ENCODE assay signal across 1 cellular context in the genomic region with DNA sequence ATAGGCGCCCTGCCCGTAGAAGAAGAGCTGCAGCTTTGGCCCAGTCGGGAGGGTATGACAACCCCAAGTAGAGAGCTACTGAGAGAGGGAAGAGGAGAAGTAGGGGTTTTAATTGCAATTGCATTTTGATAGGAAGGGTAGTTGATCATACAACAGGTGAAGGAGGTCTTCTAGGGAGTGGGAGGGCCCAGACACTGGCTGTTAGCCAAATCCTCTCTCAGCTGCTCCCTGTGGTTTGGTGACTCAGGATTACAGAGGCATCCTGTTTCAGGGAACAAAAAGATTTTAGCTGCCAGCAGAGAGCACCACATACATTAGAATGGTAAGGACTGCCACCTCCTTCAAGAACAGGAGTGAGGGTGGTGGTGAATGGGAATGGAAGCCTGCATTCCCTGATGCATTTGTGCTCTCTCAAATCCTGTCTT.
TF ChIP-seq lines count a peak whose summit lies in the region.

No MANE protein-coding gene starts in this region.

TF ChIP-seq in HEK293, 187 proteins besides CTCF, POLR2A, EP300 and RAD21 (continued from another document and continues in another):
- no peak for TF ChIP-seq ZNF133 (tag by site-specific recombination; IDR thresholded peaks at IDR 0.05)
- TF ChIP-seq ZFP3 (tag by site-specific recombination; IDR thresholded peaks at IDR 0.05; ENCODE audit: low read depth): no peak
- peak; percentile 44; the same call in 1 of the 2 replicates for TF ChIP-seq SCRT1 (tag by site-specific recombination; IDR thresholded peaks at IDR 0.05; ENCODE audit: borderline replicate concordance)
- TF ChIP-seq, protein P1, sequence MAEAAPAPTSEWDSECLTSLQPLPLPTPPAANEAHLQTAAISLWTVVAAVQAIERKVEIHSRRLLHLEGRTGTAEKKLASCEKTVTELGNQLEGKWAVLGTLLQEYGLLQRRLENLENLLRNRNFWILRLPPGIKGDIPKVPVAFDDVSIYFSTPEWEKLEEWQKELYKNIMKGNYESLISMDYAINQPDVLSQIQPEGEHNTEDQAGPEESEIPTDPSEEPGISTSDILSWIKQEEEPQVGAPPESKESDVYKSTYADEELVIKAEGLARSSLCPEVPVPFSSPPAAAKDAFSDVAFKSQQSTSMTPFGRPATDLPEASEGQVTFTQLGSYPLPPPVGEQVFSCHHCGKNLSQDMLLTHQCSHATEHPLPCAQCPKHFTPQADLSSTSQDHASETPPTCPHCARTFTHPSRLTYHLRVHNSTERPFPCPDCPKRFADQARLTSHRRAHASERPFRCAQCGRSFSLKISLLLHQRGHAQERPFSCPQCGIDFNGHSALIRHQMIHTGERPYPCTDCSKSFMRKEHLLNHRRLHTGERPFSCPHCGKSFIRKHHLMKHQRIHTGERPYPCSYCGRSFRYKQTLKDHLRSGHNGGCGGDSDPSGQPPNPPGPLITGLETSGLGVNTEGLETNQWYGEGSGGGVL (tag by site-specific recombination; IDR thresholded peaks at IDR 0.05): peak; percentile 14; the same call in 1 of the 2 replicates
- no peak for TF ChIP-seq SP2 (tag by site-specific recombination; IDR thresholded peaks at IDR 0.05)
- TF ChIP-seq HOXA7 (CRISPR knock-in tag; IDR thresholded peaks at IDR 0.05; ENCODE audit: borderline replicate concordance): no peak
- TF ChIP-seq, protein P2, sequence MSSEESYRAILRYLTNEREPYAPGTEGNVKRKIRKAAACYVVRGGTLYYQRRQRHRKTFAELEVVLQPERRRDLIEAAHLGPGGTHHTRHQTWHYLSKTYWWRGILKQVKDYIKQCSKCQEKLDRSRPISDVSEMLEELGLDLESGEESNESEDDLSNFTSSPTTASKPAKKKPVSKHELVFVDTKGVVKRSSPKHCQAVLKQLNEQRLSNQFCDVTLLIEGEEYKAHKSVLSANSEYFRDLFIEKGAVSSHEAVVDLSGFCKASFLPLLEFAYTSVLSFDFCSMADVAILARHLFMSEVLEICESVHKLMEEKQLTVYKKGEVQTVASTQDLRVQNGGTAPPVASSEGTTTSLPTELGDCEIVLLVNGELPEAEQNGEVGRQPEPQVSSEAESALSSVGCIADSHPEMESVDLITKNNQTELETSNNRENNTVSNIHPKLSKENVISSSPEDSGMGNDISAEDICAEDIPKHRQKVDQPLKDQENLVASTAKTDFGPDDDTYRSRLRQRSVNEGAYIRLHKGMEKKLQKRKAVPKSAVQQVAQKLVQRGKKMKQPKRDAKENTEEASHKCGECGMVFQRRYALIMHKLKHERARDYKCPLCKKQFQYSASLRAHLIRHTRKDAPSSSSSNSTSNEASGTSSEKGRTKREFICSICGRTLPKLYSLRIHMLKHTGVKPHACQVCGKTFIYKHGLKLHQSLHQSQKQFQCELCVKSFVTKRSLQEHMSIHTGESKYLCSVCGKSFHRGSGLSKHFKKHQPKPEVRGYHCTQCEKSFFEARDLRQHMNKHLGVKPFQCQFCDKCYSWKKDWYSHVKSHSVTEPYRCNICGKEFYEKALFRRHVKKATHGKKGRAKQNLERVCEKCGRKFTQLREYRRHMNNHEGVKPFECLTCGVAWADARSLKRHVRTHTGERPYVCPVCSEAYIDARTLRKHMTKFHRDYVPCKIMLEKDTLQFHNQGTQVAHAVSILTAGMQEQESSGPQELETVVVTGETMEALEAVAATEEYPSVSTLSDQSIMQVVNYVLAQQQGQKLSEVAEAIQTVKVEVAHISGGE (tag by site-specific recombination; conservative IDR thresholded peaks at IDR 0.05; ENCODE audit: low read depth): no peak
- TF ChIP-seq ZNF791 (tag by site-specific recombination; IDR thresholded peaks at IDR 0.05): no peak
- no peak for TF ChIP-seq ZNF600 (tag by site-specific recombination; IDR thresholded peaks at IDR 0.05)
- no peak for TF ChIP-seq ZNF423 (tag by site-specific recombination; IDR thresholded peaks at IDR 0.05)
- TF ChIP-seq ZBTB48 (tag by site-specific recombination; IDR thresholded peaks at IDR 0.05): no peak
- no peak for TF ChIP-seq ZNF48 (tag by site-specific recombination; IDR thresholded peaks at IDR 0.05)
- TF ChIP-seq, protein P3, sequence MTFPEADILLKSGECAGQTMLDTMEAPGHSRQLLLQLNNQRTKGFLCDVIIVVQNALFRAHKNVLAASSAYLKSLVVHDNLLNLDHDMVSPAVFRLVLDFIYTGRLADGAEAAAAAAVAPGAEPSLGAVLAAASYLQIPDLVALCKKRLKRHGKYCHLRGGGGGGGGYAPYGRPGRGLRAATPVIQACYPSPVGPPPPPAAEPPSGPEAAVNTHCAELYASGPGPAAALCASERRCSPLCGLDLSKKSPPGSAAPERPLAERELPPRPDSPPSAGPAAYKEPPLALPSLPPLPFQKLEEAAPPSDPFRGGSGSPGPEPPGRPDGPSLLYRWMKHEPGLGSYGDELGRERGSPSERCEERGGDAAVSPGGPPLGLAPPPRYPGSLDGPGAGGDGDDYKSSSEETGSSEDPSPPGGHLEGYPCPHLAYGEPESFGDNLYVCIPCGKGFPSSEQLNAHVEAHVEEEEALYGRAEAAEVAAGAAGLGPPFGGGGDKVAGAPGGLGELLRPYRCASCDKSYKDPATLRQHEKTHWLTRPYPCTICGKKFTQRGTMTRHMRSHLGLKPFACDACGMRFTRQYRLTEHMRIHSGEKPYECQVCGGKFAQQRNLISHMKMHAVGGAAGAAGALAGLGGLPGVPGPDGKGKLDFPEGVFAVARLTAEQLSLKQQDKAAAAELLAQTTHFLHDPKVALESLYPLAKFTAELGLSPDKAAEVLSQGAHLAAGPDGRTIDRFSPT (tag by site-specific recombination; IDR thresholded peaks at IDR 0.05): no peak
- TF ChIP-seq ZFP69B (tag by site-specific recombination; IDR thresholded peaks at IDR 0.05): no peak
- peak; percentile 94 for TF ChIP-seq ZNF10 (tag by site-specific recombination; IDR thresholded peaks at IDR 0.05)
- no peak for TF ChIP-seq ZFP41 (tag by site-specific recombination; IDR thresholded peaks at IDR 0.05; ENCODE audit: borderline replicate concordance)
- TF ChIP-seq ZBTB1 (tag by site-specific recombination; IDR thresholded peaks at IDR 0.05): no peak
- no peak for TF ChIP-seq ZNF24 (tag by site-specific recombination; IDR thresholded peaks at IDR 0.05)
- no peak for TF ChIP-seq KLF16 (tag by site-specific recombination; IDR thresholded peaks at IDR 0.05)
- TF ChIP-seq ZNF248 (tag by site-specific recombination; IDR thresholded peaks at IDR 0.05): no peak
- peak; percentile 84 for TF ChIP-seq ZNF394 (tag by site-specific recombination; IDR thresholded peaks at IDR 0.05; ENCODE audit: borderline replicate concordance)
- peak; percentile 40; the same call in 1 of the 2 replicates for TF ChIP-seq SP7 (tag by site-specific recombination; IDR thresholded peaks at IDR 0.05)
- no peak for TF ChIP-seq ZNF350 (tag by site-specific recombination; IDR thresholded peaks at IDR 0.05)
- peak; percentile 46; the same call in 1 of the 2 replicates for TF ChIP-seq ZXDB (tag by site-specific recombination; IDR thresholded peaks at IDR 0.05)
- TF ChIP-seq, protein P4, sequence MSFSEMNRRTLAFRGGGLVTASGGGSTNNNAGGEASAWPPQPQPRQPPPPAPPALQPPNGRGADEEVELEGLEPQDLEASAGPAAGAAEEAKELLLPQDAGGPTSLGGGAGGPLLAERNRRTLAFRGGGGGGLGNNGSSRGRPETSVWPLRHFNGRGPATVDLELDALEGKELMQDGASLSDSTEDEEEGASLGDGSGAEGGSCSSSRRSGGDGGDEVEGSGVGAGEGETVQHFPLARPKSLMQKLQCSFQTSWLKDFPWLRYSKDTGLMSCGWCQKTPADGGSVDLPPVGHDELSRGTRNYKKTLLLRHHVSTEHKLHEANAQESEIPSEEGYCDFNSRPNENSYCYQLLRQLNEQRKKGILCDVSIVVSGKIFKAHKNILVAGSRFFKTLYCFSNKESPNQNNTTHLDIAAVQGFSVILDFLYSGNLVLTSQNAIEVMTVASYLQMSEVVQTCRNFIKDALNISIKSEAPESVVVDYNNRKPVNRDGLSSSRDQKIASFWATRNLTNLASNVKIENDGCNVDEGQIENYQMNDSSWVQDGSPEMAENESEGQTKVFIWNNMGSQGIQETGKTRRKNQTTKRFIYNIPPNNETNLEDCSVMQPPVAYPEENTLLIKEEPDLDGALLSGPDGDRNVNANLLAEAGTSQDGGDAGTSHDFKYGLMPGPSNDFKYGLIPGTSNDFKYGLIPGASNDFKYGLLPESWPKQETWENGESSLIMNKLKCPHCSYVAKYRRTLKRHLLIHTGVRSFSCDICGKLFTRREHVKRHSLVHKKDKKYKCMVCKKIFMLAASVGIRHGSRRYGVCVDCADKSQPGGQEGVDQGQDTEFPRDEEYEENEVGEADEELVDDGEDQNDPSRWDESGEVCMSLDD (tag by site-specific recombination; IDR thresholded peaks at IDR 0.05): no peak
- TF ChIP-seq, protein P5, sequence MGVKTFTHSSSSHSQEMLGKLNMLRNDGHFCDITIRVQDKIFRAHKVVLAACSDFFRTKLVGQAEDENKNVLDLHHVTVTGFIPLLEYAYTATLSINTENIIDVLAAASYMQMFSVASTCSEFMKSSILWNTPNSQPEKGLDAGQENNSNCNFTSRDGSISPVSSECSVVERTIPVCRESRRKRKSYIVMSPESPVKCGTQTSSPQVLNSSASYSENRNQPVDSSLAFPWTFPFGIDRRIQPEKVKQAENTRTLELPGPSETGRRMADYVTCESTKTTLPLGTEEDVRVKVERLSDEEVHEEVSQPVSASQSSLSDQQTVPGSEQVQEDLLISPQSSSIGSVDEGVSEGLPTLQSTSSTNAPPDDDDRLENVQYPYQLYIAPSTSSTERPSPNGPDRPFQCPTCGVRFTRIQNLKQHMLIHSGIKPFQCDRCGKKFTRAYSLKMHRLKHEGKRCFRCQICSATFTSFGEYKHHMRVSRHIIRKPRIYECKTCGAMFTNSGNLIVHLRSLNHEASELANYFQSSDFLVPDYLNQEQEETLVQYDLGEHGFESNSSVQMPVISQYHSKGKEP (tag by site-specific recombination; IDR thresholded peaks at IDR 0.05): peak; percentile 43; the same call in 1 of the 2 replicates
- no peak for TF ChIP-seq ZNF707 (tag by site-specific recombination; IDR thresholded peaks at IDR 0.05)
- no peak for TF ChIP-seq ZNF169 (tag by site-specific recombination; IDR thresholded peaks at IDR 0.05)
- no peak for TF ChIP-seq ZNF341 (tag by site-specific recombination; IDR thresholded peaks at IDR 0.05; ENCODE audit: low read depth)
- no peak for TF ChIP-seq ZBTB7A (tag by site-specific recombination; IDR thresholded peaks at IDR 0.05; ENCODE audit: low read depth)
- no peak for TF ChIP-seq ZNF76 (tag by site-specific recombination; IDR thresholded peaks at IDR 0.05; ENCODE audit: borderline replicate concordance, low read depth)
- no peak for TF ChIP-seq ZNF624 (tag by site-specific recombination; IDR thresholded peaks at IDR 0.05)
- TF ChIP-seq ZNF174 (tag by site-specific recombination; IDR thresholded peaks at IDR 0.05): no peak
- no peak for TF ChIP-seq REPIN1 (tag by site-specific recombination; IDR thresholded peaks at IDR 0.05; ENCODE audit: low read depth)
- peak; percentile 45; the same call in 1 of the 2 replicates for TF ChIP-seq WT1 (tag by site-specific recombination; IDR thresholded peaks at IDR 0.05)
- TF ChIP-seq, protein P6, sequence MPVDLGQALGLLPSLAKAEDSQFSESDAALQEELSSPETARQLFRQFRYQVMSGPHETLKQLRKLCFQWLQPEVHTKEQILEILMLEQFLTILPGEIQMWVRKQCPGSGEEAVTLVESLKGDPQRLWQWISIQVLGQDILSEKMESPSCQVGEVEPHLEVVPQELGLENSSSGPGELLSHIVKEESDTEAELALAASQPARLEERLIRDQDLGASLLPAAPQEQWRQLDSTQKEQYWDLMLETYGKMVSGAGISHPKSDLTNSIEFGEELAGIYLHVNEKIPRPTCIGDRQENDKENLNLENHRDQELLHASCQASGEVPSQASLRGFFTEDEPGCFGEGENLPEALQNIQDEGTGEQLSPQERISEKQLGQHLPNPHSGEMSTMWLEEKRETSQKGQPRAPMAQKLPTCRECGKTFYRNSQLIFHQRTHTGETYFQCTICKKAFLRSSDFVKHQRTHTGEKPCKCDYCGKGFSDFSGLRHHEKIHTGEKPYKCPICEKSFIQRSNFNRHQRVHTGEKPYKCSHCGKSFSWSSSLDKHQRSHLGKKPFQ (tag by site-specific recombination; IDR thresholded peaks at IDR 0.05): no peak
- TF ChIP-seq ZNF658 (tag by site-specific recombination; IDR thresholded peaks at IDR 0.05): no peak
- peak; percentile 45 for TF ChIP-seq ZFHX2 (tag by site-specific recombination; conservative IDR thresholded peaks at IDR 0.05)
- no peak for TF ChIP-seq ZNF121 (tag by site-specific recombination; IDR thresholded peaks at IDR 0.05)
- TF ChIP-seq MZF1 (tag by site-specific recombination; IDR thresholded peaks at IDR 0.05; ENCODE audit: borderline replicate concordance): no peak
- TF ChIP-seq ZNF843 (tag by site-specific recombination; IDR thresholded peaks at IDR 0.05): no peak
- no peak for TF ChIP-seq ZNF626 (tag by site-specific recombination; IDR thresholded peaks at IDR 0.05)
- TF ChIP-seq ZNF274 (IDR thresholded peaks at IDR 0.05; ENCODE audit: low read length): no peak
- TF ChIP-seq ZNF274 (tag by site-specific recombination; IDR thresholded peaks at IDR 0.05; ENCODE audit: borderline replicate concordance): no peak
- no peak for TF ChIP-seq ZNF239 (tag by site-specific recombination; IDR thresholded peaks at IDR 0.05)
- no peak for TF ChIP-seq GLI2 (tag by site-specific recombination; IDR thresholded peaks at IDR 0.05; ENCODE audit: borderline replicate concordance, low read depth)
- 0 out of 2 replicates have a peak, but pooled peaks have one; percentile 27 for TF ChIP-seq ZNF184 (tag by site-specific recombination; IDR thresholded peaks at IDR 0.05)
- no peak for TF ChIP-seq ZNF514 (tag by site-specific recombination; IDR thresholded peaks at IDR 0.05)
- TF ChIP-seq, protein P7, sequence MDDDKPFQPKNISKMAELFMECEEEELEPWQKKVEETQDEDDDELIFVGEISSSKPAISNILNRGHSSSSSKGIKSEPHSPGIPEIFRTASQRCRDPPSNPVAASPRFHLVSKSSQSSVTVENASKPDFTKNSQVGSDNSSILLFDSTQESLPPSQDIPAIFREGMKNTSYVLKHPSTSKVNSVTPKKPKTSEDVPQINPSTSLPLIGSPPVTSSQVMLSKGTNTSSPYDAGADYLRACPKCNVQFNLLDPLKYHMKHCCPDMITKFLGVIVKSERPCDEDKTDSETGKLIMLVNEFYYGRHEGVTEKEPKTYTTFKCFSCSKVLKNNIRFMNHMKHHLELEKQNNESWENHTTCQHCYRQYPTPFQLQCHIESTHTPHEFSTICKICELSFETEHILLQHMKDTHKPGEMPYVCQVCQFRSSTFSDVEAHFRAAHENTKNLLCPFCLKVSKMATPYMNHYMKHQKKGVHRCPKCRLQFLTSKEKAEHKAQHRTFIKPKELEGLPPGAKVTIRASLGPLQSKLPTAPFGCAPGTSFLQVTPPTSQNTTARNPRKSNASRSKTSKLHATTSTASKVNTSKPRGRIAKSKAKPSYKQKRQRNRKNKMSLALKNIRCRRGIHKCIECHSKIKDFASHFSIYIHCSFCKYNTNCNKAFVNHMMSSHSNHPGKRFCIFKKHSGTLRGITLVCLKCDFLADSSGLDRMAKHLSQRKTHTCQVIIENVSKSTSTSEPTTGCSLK (tag by site-specific recombination; IDR thresholded peaks at IDR 0.05): no peak
- TF ChIP-seq, protein P8, sequence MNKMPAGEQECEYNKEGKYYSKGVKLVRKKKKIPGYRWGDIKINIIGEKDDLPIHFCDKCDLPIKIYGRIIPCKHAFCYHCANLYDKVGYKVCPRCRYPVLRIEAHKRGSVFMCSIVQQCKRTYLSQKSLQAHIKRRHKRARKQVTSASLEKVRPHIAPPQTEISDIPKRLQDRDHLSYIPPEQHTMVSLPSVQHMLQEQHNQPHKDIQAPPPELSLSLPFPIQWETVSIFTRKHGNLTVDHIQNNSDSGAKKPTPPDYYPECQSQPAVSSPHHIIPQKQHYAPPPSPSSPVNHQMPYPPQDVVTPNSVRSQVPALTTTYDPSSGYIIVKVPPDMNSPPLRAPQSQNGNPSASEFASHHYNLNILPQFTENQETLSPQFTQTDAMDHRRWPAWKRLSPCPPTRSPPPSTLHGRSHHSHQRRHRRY (tag by site-specific recombination; IDR thresholded peaks at IDR 0.05): no peak
